Comparison of ENCODE assay signal across 11 cellular contexts in the genomic region with DNA sequence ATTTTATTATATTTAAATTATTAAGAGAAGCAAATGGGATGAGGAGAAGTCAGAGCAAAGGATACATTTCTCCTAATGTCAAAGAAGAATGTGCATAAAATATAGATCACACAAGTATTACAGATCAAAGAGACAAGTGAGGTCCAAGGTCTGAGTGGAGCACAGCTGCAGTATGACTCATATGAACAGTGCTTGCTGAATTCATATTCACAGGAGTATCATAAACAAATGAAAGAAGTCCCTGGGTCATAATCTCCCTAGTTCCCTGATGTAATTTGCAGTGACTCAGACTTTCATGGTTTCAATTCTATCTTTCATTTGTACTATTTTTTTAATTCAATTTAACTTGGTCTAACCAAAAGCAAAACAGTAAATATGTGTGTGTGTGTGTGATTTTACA.
DNase-seq lines count a peak whose midpoint lies in the region; ATAC-seq and TF ChIP-seq lines count a peak whose summit lies in the region.
"Had no signal": no experiment of that assay in that cellular context is flagged by ENCODE, and none has a peak within 500 bp of the region (broad histone marks: within the 10 kb centered on the region; RNA-seq: fewer than 3 reads in every experiment).

No MANE protein-coding gene starts in this region.

- TF ChIP-seq CTCF in osteoblast (IDR thresholded peaks at IDR 0.05; ENCODE audit: extremely low read depth, low read depth, low read length) = no peak

- H3K27ac ChIP-seq in osteoblast (ENCODE audit: low read depth, low read length) = no peak overlapping the region

- no peak overlapping the region for H3K4me3 Mint-ChIP-seq in activated T-cell treated with anti-CD3 and anti-CD28 coated beads, Interleukin-2, amount 50 U/mL, for 72 hours

- no peaks in the 10 kb centered on the region for H3K36me3 ChIP-seq in osteoblast (ENCODE audit: insufficient read depth, low read length)

- H4K20me1 ChIP-seq in osteoblast (ENCODE audit: insufficient read depth, low read length) = no peaks in the 10 kb centered on the region

- H3K4me3 ChIP-seq in osteoblast (ENCODE audit: insufficient read depth, low read length) = no peak overlapping the region

- no peaks in the 10 kb centered on the region for H3K27me3 Mint-ChIP-seq in activated T-cell treated with anti-CD3 and anti-CD28 coated beads, Interleukin-2, amount 50 U/mL, for 72 hours (ENCODE audit: low read depth)

- no peaks in the 10 kb centered on the region for H3K36me3 Mint-ChIP-seq in activated T-cell treated with anti-CD3 and anti-CD28 coated beads, Interleukin-2, amount 50 U/mL, for 72 hours (ENCODE audit: insufficient read depth in 2 of 2)

- no peaks in the 10 kb centered on the region for H3K4me1 Mint-ChIP-seq in activated T-cell treated with anti-CD3 and anti-CD28 coated beads, Interleukin-2, amount 50 U/mL, for 72 hours (ENCODE audit: low read depth)

- H3K27me3 ChIP-seq in osteoblast (ENCODE audit: insufficient read depth, low read length) = no peaks in the 10 kb centered on the region

- no peak overlapping the region for H3K4me2 ChIP-seq in osteoblast (ENCODE audit: insufficient read depth, low read length)

- ATAC-seq in HG03135 (IDR thresholded peaks at IDR 0.05; ENCODE audit: unreplicated experiment) = no peak
- no peak for ATAC-seq in activated T-cell treated with anti-CD3 and anti-CD28 coated beads, Interleukin-2, amount 50 U/mL, for 72 hours (replicated peaks in 1 of 2)

- no peak overlapping the region for H2AFZ ChIP-seq in osteoblast (ENCODE audit: low read length)

- no peak overlapping the region for H3K27ac Mint-ChIP-seq in activated T-cell treated with anti-CD3 and anti-CD28 coated beads, Interleukin-2, amount 50 U/mL, for 72 hours

- H3K4me1 ChIP-seq in osteoblast (ENCODE audit: insufficient read depth, low read length) = no peaks in the 10 kb centered on the region

- no peaks in the 10 kb centered on the region for H3K79me2 ChIP-seq in osteoblast (ENCODE audit: insufficient read depth, low read length)

- peak; percentile 85 for DNase-seq in EL
- peak; percentile 21 for DNase-seq in OCI-M1 (lab: John Stamatoyannopoulos, UW)
- DNase-seq in epidermal melanocyte (ENCODE audit: insufficient read length, low spot score) = peak; percentile 34
- DNase-seq in osteoblast (ENCODE audit: insufficient read length, low spot score, missing footprints) = peak; percentile 32
- DNase-seq in NCI-H446 treated with DMSO at 0.1 percent for 48 hours (lab: John Stamatoyannopoulos, UW) = no peak
- DNase-seq in activated T-cell treated with anti-CD3 and anti-CD28 coated beads, Interleukin-2, amount 50 U/mL, for 72 hours = no peak
- DNase-seq in NCI-H1694 treated with DMSO at 0.1 percent for 48 hours (lab: John Stamatoyannopoulos, UW) = no peak
- DNase-seq: activated CD8-positive, alpha-beta memory T cell treated with anti-CD3 and anti-CD28 coated beads, Interleukin-2, amount 50 U/mL, for 48 hours; DMS79; occipital lobe had no signal

- no peaks in the 10 kb centered on the region for H3K9me3 ChIP-seq in osteoblast (ENCODE audit: low read depth, low read length)

- peaks cover 2 to 8% of the 10 kb centered on the region in 2 donors for H3K9me3 Mint-ChIP-seq in activated T-cell treated with anti-CD3 and anti-CD28 coated beads, Interleukin-2, amount 50 U/mL, for 72 hours

Comparison
In these comparisons a context has a peak if more than half of its experiments do, and no peak if none do; other contexts are left out.
1. DNase-seq: peak in EL (single experiment), OCI-M1 (single experiment), epidermal melanocyte (single experiment) and osteoblast (single experiment); none in NCI-H446 treated with DMSO at 0.1 percent for 48 hours (single experiment), activated T-cell treated with anti-CD3 and anti-CD28 coated beads, Interleukin-2, amount 50 U/mL, for 72 hours (0 of 2) and NCI-H1694 treated with DMSO at 0.1 percent for 48 hours (single experiment).